6 cellular contexts compared by ENCODE assay signal in the genomic region with DNA sequence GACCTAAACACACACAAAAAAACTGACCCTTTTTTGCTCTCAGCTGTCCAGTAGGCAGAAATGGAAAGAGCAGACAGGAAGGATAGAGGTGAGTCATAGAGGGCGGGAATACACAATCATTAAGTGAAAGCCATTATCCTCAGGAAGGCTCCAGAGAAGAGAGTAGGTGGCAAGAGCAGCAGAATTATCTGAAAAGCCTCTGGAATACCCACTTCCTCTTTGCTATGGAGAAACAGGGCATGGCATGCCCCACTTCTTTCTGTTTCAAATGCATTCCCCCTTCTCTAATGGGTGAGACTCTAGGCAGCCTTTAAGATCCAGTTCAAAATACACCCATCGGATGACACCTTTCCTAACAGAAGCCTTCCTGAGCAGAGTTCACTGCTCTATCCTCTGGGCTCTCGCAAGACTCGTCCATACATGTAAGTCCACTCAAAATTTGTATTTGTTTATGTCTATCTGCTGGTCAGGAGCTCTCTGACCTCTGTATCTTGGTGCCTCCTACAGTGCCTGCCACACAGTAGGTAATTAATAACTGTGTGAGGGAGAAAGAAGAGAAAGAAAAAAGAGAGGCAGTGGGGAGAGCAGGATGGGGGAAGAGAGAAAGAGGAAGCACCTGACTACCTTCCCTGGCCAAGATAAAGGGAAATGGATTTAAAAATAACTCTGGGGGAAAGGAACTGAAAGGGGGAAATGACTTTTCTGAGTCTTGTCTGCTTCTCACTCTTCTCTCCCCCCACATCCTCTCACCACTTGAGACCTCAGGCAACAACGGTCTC. TPM values are rescaled to one million over a fixed set of nuclear protein-coding genes. Genes with fewer than 3 reads are reported as not detected.
DNase-seq lines count a peak whose midpoint lies in the region; ATAC-seq and TF ChIP-seq lines count a peak whose summit lies in the region.

No MANE protein-coding gene starts in this region.

- peak; percentile 86 for ATAC-seq in GM18868 (IDR thresholded peaks at IDR 0.05; ENCODE audit: unreplicated experiment)
- ATAC-seq in HG03064 (IDR thresholded peaks at IDR 0.05; ENCODE audit: low read depth, unreplicated experiment), result peak; percentile 53
- peak in 3 of 4 experiments; percentile 31 to 52 (median 47) for ATAC-seq in T-cell (replicated peaks in 1 of 4)
- ATAC-seq in right lobe of liver, result peak; percentile 49 to 89 (median 66)

- WGBS in right lobe of liver (ENCODE audit: insufficient coverage, low coverage, low lambda C conversion rate, missing lambda C conversion rate), result 28% methylated on average over 5 of the region's 5 CpGs

- H3K4me3 Mint-ChIP-seq in T-cell, result peak overlapping the region in 1 of 3 donors; percentile 52

- H3K27ac Mint-ChIP-seq in T-cell, result peak overlapping the region; percentile 51 to 87

- no peak overlapping the region for H3K4me3 ChIP-seq in right lobe of liver

- H3K27me3 Mint-ChIP-seq in T-cell, result no peaks in the 10 kb centered on the region

- peak overlapping the region in 1 of 3 donors; percentile 40 for H3K27ac ChIP-seq in right lobe of liver

- H3K36me3 Mint-ChIP-seq in T-cell, result no peaks in the 10 kb centered on the region

- no peaks in the 10 kb centered on the region for H3K9me3 ChIP-seq in right lobe of liver

- TF ChIP-seq CTCF in right lobe of liver (IDR thresholded peaks at IDR 0.05), result no peak

- DNase-seq in T-cell, result no peak
- no peak for DNase-seq in right lobe of liver
- no peak for DNase-seq in cortex of kidney (lab: John Stamatoyannopoulos, UW)
- DNase-seq in stimulated activated naive CD4-positive, alpha-beta T cell treated with Interleukin-2 at 50 U/mL for 16 hours (lab: John Stamatoyannopoulos, UW), result no peak

- H3K4me1 Mint-ChIP-seq in T-cell, result peaks cover 28 to 31% (median 30%) of the 10 kb centered on the region in 3 donors

- POLR2A ChIA-PET in T-cell (lab: Charles Lee), result no interaction called here

- no peaks in the 10 kb centered on the region for H3K27me3 ChIP-seq in right lobe of liver

- no peak for TF ChIP-seq POLR2A in right lobe of liver (IDR thresholded peaks at IDR 0.05)

- no peaks in the 10 kb centered on the region for H3K36me3 ChIP-seq in right lobe of liver

- H3K4me1 ChIP-seq in right lobe of liver, result no peaks in the 10 kb centered on the region

- no peaks in the 10 kb centered on the region for H3K9me3 Mint-ChIP-seq in T-cell

- CTCF ChIA-PET in T-cell (lab: Charles Lee), result no interaction called here

- intact Hi-C loops in right lobe of liver (cut with DNase I), result no loop called here

RNA-seq across cellular contexts. Expression of gene KLHL33, which starts 8.5 kb away (rescaled TPM):
- total RNA-seq in T-cell (under 1 TPM; 0.07 to 0.65 (median 0.22) TPM), right lobe of liver (under 1 TPM in 5 of 6 experiments, not detected in 1; 0.06 to 0.19 (median 0.11) TPM)

RNA-seq across cellular contexts. Expression of gene TEP1, which starts 14.1 kb away (rescaled TPM):
- total RNA-seq in T-cell (10 to 100 TPM; 38.5 to 71.5 (median 65.5) TPM), right lobe of liver (10 to 100 TPM; 10.8 to 17.6 (median 14.0) TPM)

RNA-seq across cellular contexts. Expression of gene OSGEP, which starts 27.2 kb away (rescaled TPM):
- total RNA-seq in T-cell (10 to 100 TPM; 56.4 to 80.2 (median 61.5) TPM), right lobe of liver (10 to 100 TPM; 11.2 to 43.8 (median 14.4) TPM)

RNA-seq across cellular contexts. Expression of gene APEX1, which starts 27.6 kb away (rescaled TPM):
- total RNA-seq in T-cell (100 to 1,000 TPM in 4 of 5 donors, 10 to 100 TPM in 1; 92.9 to 142 (median 120) TPM), right lobe of liver (10 to 100 TPM; 50.2 to 87.0 (median 59.8) TPM)

RNA-seq across cellular contexts. Expression of gene PIP4P1, which starts 33.8 kb away (rescaled TPM):
- 10 to 100 TPM; 54.2 to 72.8 (median 57.5) TPM for total RNA-seq in T-cell
- total RNA-seq in right lobe of liver, result 10 to 100 TPM in 4 of 6 experiments, 1 to 10 TPM in 2; 7.0 to 13.8 (median 11.4) TPM
